17 cellular contexts compared by ENCODE assay signal in genomic region chr10:132642732-132643008, GRCh38.
DNase-seq lines count a peak whose midpoint lies in the region; ATAC-seq and TF ChIP-seq lines count a peak whose summit lies in the region.
"Had no signal": no experiment of that assay in that cellular context is flagged by ENCODE, and none has a peak within 500 bp of the region (broad histone marks: within the 10 kb centered on the region; RNA-seq: fewer than 3 reads in every experiment).

No MANE protein-coding gene starts in this region.

- TF ChIP-seq CTCF in LNCaP clone FGC (IDR thresholded peaks at IDR 0.05; ENCODE audit: control insufficient read depth, extremely low read depth, insufficient read depth) (no peak), endodermal cell (conservative IDR thresholded peaks at IDR 0.05) (no peak), sigmoid colon (IDR thresholded peaks at IDR 0.05) (no peak), PC-9 (conservative IDR thresholded peaks at IDR 0.05) (no peak)

- H3K9me3 ChIP-seq in endodermal cell (ENCODE audit: control insufficient read depth, low read length), result peaks cover 4% of the 10 kb centered on the region
- H3K9me3 ChIP-seq in sigmoid colon, result no peaks in the 10 kb centered on the region
- H3K9me3 ChIP-seq in PC-9 (ENCODE audit: insufficient read depth, low read depth), result no peaks in the 10 kb centered on the region

- no peaks in the 10 kb centered on the region for H3K4me1 Mint-ChIP-seq in endodermal cell

- no peak overlapping the region for H3K9ac ChIP-seq in endodermal cell (ENCODE audit: extremely low read depth, low read length, poor library complexity, severe bottlenecking)
- H3K9ac ChIP-seq: GM23248 had no signal

- no peak for TF ChIP-seq POLR2A in sigmoid colon (IDR thresholded peaks at IDR 0.05)

- H3K27me3 Mint-ChIP-seq in endodermal cell (ENCODE audit: insufficient read depth), result peaks cover 2% of the 10 kb centered on the region

- H3K4me3 Mint-ChIP-seq in endodermal cell, result no peak overlapping the region
- H3K4me3 Mint-ChIP-seq: CD8-positive, alpha-beta T cell; T-helper 2 cell treated with Interferon-gamma antibody and Interleukin-4, amounts not matched to agents 5 μg/mL and 100 μg/mL, for 36 hours had no signal

- no peak overlapping the region for H3K27ac ChIP-seq in endodermal cell (ENCODE audit: low read depth, low read length)
- H3K27ac ChIP-seq in sigmoid colon, result peak overlapping the region in 3 of 4 donors; percentile 78 to 96 (median 88)
- no peak overlapping the region for H3K27ac ChIP-seq in PC-9
- H3K27ac ChIP-seq: GM23248, HL-60 had no signal

- CTCF ChIA-PET in PC-9 (lab: Charles Lee), result no interaction called here

- WGBS in endodermal cell (ENCODE audit: insufficient coverage in 1 of 2, insufficient read length in 1 of 2), 2 experiments, result 94 to 97% methylated on average over 10 to 11 of the region's 11 CpGs
- WGBS in sigmoid colon, 2 donors, result 94 to 95% methylated on average over 11 of the region's 11 CpGs

- peaks cover 3% of the 10 kb centered on the region for H3K9me3 Mint-ChIP-seq in endodermal cell
- H3K9me3 Mint-ChIP-seq: CD8-positive, alpha-beta T cell; T-helper 2 cell treated with Interferon-gamma antibody and Interleukin-4, amounts not matched to agents 5 μg/mL and 100 μg/mL, for 36 hours had no signal

- H3K9me2 ChIP-seq in PC-9 (ENCODE audit: insufficient read depth), result no peaks in the 10 kb centered on the region

- H3K4me3 ChIP-seq in LNCaP clone FGC (ENCODE audit: low read depth, low read length) (no peak overlapping the region), endodermal cell (ENCODE audit: low read length) (no peak overlapping the region), sigmoid colon (no peak overlapping the region), PC-9 (no peak overlapping the region)
- H3K4me3 ChIP-seq: GM23248 had no signal

- no peaks in the 10 kb centered on the region for H3K36me3 Mint-ChIP-seq in endodermal cell (ENCODE audit: low read depth)

- no peak overlapping the region for H2AFZ ChIP-seq in PC-9
- H2AFZ ChIP-seq: GM23248 had no signal

- no peak overlapping the region for H3K4me2 ChIP-seq in PC-9

- POLR2A ChIA-PET in PC-9 (lab: Charles Lee; ENCODE audit: unreplicated experiment), result no interaction called here

- peaks cover 3% of the 10 kb centered on the region for H4K20me1 ChIP-seq in PC-9 (ENCODE audit: insufficient read depth)

- H3F3A ChIP-seq in PC-9 (ENCODE audit: insufficient read depth, low read depth), result no peaks in the 10 kb centered on the region

- H3K27me3 ChIP-seq in endodermal cell (ENCODE audit: control insufficient read depth, insufficient read depth, low read length, poor library complexity, severe bottlenecking), result no peaks in the 10 kb centered on the region
- H3K27me3 ChIP-seq in sigmoid colon, result no peaks in the 10 kb centered on the region
- H3K27me3 ChIP-seq in PC-9 (ENCODE audit: insufficient read depth, low read depth), result no peaks in the 10 kb centered on the region

- TF ChIP-seq EP300 in sigmoid colon (IDR thresholded peaks at IDR 0.05), result no peak

- no peak overlapping the region for H3K27ac Mint-ChIP-seq in endodermal cell
- H3K27ac Mint-ChIP-seq: CD8-positive, alpha-beta T cell; T-helper 2 cell treated with Interferon-gamma antibody and Interleukin-4, amounts not matched to agents 5 μg/mL and 100 μg/mL, for 36 hours had no signal

- H3K36me3 ChIP-seq in endodermal cell (ENCODE audit: control insufficient read depth, insufficient read depth, low read length) (no peaks in the 10 kb centered on the region), sigmoid colon (peaks cover 0 to 3% (median 0%) of the 10 kb centered on the region in 4 donors), PC-9 (ENCODE audit: low read depth) (no peaks in the 10 kb centered on the region)

- H3K79me2 ChIP-seq in PC-9 (ENCODE audit: low read depth), result no peaks in the 10 kb centered on the region

- no peak for ATAC-seq in GM21367 (IDR thresholded peaks at IDR 0.05; ENCODE audit: unreplicated experiment)
- ATAC-seq: CD8-positive, alpha-beta T cell; HCT116 had no signal

- intact Hi-C loops in sigmoid colon (cut with DNase I), result no loop called here
- intact Hi-C loops in PC-9 (cut with micrococcal nuclease; ENCODE audit: unreplicated experiment), result no loop called here

- peak; percentile 15 for DNase-seq in LNCaP clone FGC (ENCODE audit: low read depth)
- DNase-seq in NCI-H345 treated with DMSO at 0.1 percent for 48 hours (lab: John Stamatoyannopoulos, UW; ENCODE audit: unreplicated experiment), result peak; percentile 11
- peak; percentile 15 for DNase-seq in endodermal cell
- DNase-seq in sigmoid colon, result peak; percentile 56
- DNase-seq in COLO829 (ENCODE audit: low spot score), result no peak
- DNase-seq in PC-9, result no peak
- DNase-seq: GF-D8, GM23248, MV-4-11, NCI-H1436, NCI-H2029, NCI-H524 had no signal

- BruUV-seq in PC-9 (replicated peaks; lab: Mats Ljungman, UMichigan), result no TSS peak

- H3K4me1 ChIP-seq in endodermal cell (ENCODE audit: control insufficient read depth, insufficient read depth, low read length), result no peaks in the 10 kb centered on the region
- H3K4me1 ChIP-seq in sigmoid colon, result peaks cover 0 to 74% (median 57%) of the 10 kb centered on the region in 4 donors
- H3K4me1 ChIP-seq in PC-9 (replicated peaks; ENCODE audit: insufficient read depth), result no peaks in the 10 kb centered on the region

Comparison
In these comparisons a context has a peak if more than half of its experiments do, and no peak if none do; other contexts are left out.
1. DNase-seq: peak in LNCaP clone FGC (single experiment), NCI-H345 treated with DMSO at 0.1 percent for 48 hours (single experiment), endodermal cell (single experiment) and sigmoid colon (single experiment); none in COLO829 (single experiment) and PC-9 (0 of 2).
2. H3K27ac ChIP-seq: peak in sigmoid colon (3 of 4); none in endodermal cell (single experiment) and PC-9 (single experiment).